Comparison of ENCODE assay signal across 13 cellular contexts in genomic region chr2:101406867-101407266, GRCh38. TPM values are rescaled to one million over a fixed set of nuclear protein-coding genes. Genes with fewer than 3 reads are reported as not detected.
DNase-seq lines count a peak whose midpoint lies in the region; ATAC-seq and TF ChIP-seq lines count a peak whose summit lies in the region.
"Had no signal": no experiment of that assay in that cellular context is flagged by ENCODE, and none has a peak within 500 bp of the region (broad histone marks: within the 10 kb centered on the region; RNA-seq: fewer than 3 reads in every experiment).

No MANE protein-coding gene starts in this region.

- no peaks in the 10 kb centered on the region for H3K9me3 ChIP-seq in AG04450 (ENCODE audit: control insufficient read depth, insufficient read depth, low read length)
- H3K9me3 ChIP-seq: spleen had no signal

- ATAC-seq in SK-N-SH treated with all-trans-retinoic acid at 6 μM for 48 hours (peak; percentile 78), GM18873 (IDR thresholded peaks at IDR 0.05; ENCODE audit: low FRiP score, unreplicated experiment) (no peak)

- no peak overlapping the region for H3K4me3 ChIP-seq in AG04450 (ENCODE audit: low read depth, low read length)
- no peak overlapping the region for H3K4me3 ChIP-seq in HFF-Myc (replicated peaks; ENCODE audit: low read depth, low read length)
- H3K4me3 ChIP-seq in foreskin fibroblast (ENCODE audit: low read depth in 1 of 2, low read length in 2 of 2): no peak overlapping the region
- H3K4me3 ChIP-seq: spleen had no signal

- TF ChIP-seq CTCF in AG04450 (IDR thresholded peaks at IDR 0.05; ENCODE audit: low read depth, low read length): no peak
- no peak for TF ChIP-seq CTCF in HFF-Myc (IDR thresholded peaks at IDR 0.05; ENCODE audit: low read depth, low read length, missing control alignments)
- TF ChIP-seq CTCF in foreskin fibroblast (IDR thresholded peaks at IDR 0.05; ENCODE audit: low read depth, low read length): no peak
- TF ChIP-seq CTCF in RWPE1 (conservative IDR thresholded peaks at IDR 0.05; ENCODE audit: low read depth): no peak

- POLR2A ChIA-PET in AG04450 (lab: Yijun Ruan, JAX) (no interaction called here), RWPE1 (lab: Yijun Ruan, JAX; ENCODE audit: low non-redundant PET) (no interaction called here)

- H3K27me3 ChIP-seq in AG04450 (ENCODE audit: control insufficient read depth, insufficient read depth, low read length): no peaks in the 10 kb centered on the region
- H3K27me3 ChIP-seq: spleen had no signal

- CTCF ChIA-PET in AG04450 (lab: Charles Lee) (interaction anchor here (1.9 to 3.5 kb wide), 2 partner anchors 10 to 12 kb away, joined by 4 to 12 read pairs; no protein-coding TSS in a partner anchor), RWPE1 (lab: Yijun Ruan, JAX) (interaction anchor here (0.9 to 1.2 kb wide), 2 partner anchors 9 to 12 kb away, joined by 3 to 5 read pairs; no protein-coding TSS in a partner anchor)

- H3K27ac ChIP-seq in AG04450 (ENCODE audit: low read depth, low read length) (peak overlapping the region; percentile 80), RWPE1 (no peak overlapping the region)
- H3K27ac ChIP-seq: spleen had no signal

- DNase-seq in AG04450 (ENCODE audit: low read depth, low spot score) (peak; percentile 83), HFF-Myc (ENCODE audit: extremely low read depth, low read depth) (peak; percentile 82), foreskin fibroblast (peak; percentile 90 to 94), NCI-H524 treated with DMSO at 0.1 percent for 48 hours (lab: John Stamatoyannopoulos, UW) (no peak), RWPE1 (ENCODE audit: low spot score) (no peak), GOT3 (lab: John Stamatoyannopoulos, UW) (no peak)
- DNase-seq: ACHN; effector CD4-positive, alpha-beta T cell; naive B cell; NCI-H1417 treated with DMSO at 0.1 percent for 48 hours; spleen had no signal

TF ChIP-seq in SK-N-SH treated with all-trans-retinoic acid at 6 μM for 48 hours, 23 proteins besides CTCF, POLR2A, EP300 and RAD21:
- TF ChIP-seq OSR1 (CRISPR knock-in tag; IDR thresholded peaks at IDR 0.05) (no peak), CSDC2 (CRISPR knock-in tag; IDR thresholded peaks at IDR 0.05) (no peak), CSRNP3 (CRISPR knock-in tag; IDR thresholded peaks at IDR 0.05) (no peak), BACH2 (CRISPR knock-in tag; IDR thresholded peaks at IDR 0.05; ENCODE audit: borderline replicate concordance) (no peak), TSHZ2 (CRISPR knock-in tag; IDR thresholded peaks at IDR 0.05) (no peak)
TF ChIP-seq in SK-N-SH treated with all-trans-retinoic acid at 6 μM for 48 hours: peak in this region for 0.

RNA-seq across cellular contexts. Expression of gene CREG2, which starts 19.6 kb away (rescaled TPM):
- polyA plus RNA-seq in AG04450 (2011; rRNA removed): not detected in 2 replicates
- 0.04 TPM in 1 of 2 replicates, not detected in the other for polyA minus RNA-seq in AG04450 (2011; rRNA and poly(A)+ RNA removed)
- polyA plus RNA-seq: spleen had no signal

Comparison
In these comparisons a context has a peak if more than half of its experiments do, and no peak if none do; other contexts are left out.
1. DNase-seq: peak in AG04450 (single experiment), HFF-Myc (single experiment) and foreskin fibroblast (2 of 2); none in NCI-H524 treated with DMSO at 0.1 percent for 48 hours (single experiment), RWPE1 (single experiment) and GOT3 (single experiment).